In genomic region chr10:70482982-70483760, GRCh38 we compare ENCODE assay signal across 1 cellular context.
TF ChIP-seq lines count a peak whose summit lies in the region.

No MANE protein-coding gene starts in this region.

TF ChIP-seq in SK-N-SH, 30 proteins besides CTCF, POLR2A, EP300 and RAD21 (continued from another document):
- TF ChIP-seq REST (IDR thresholded peaks at IDR 0.05; ENCODE audit: low read depth, low read length), result no peak
- TF ChIP-seq MXI1 (IDR thresholded peaks at IDR 0.05; ENCODE audit: low read depth, low read length), result no peak
- TF ChIP-seq POLR2AphosphoS5 (IDR thresholded peaks at IDR 0.05; ENCODE audit: low read depth, low read length), result no peak
- TF ChIP-seq TCF12 (IDR thresholded peaks at IDR 0.05), result no peak
- no peak for TF ChIP-seq ZBTB33 (IDR thresholded peaks at IDR 0.05; ENCODE audit: borderline replicate concordance, low read depth)
- TF ChIP-seq SMC3 (IDR thresholded peaks at IDR 0.05; ENCODE audit: low read depth, low read length), result no peak
- TF ChIP-seq TAF1 (IDR thresholded peaks at IDR 0.05; ENCODE audit: borderline replicate concordance, low read depth, low read length), result no peak
- TF ChIP-seq FOXJ3 (CRISPR knock-in tag; IDR thresholded peaks at IDR 0.05), result no peak
TF ChIP-seq in SK-N-SH: peak in this region for 0.
